17 cellular contexts compared by ENCODE assay signal in the genomic region with DNA sequence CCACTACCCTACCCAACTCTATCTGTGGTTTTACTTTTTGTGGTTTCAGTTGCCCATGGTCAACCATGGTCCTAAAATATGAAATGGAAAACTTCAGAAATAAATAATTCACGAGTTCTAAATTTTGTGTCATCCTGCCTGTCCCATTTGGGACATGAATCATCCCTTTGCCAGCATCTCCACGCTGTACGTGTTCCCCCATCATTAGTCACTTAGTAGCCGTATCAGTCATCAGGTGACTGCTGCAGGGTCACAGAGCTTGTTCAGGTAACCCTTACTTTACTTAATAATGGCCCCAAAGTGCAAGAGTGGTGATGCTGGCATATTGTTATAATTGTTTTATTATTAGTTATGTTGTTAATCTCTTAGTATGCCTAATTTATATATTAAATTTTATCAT.
"Had no signal": no experiment of that assay in that cellular context is flagged by ENCODE, and none has a peak within 500 bp of the region (broad histone marks: within the 10 kb centered on the region; RNA-seq: fewer than 3 reads in every experiment).

No MANE protein-coding gene starts in this region.

- H3K4me3 ChIP-seq: colonic mucosa, esophagus muscularis mucosa, hepatocyte, SJCRH30, upper lobe of left lung had no signal

- H3K4me3 Mint-ChIP-seq: activated naive CD4-positive, alpha-beta T cell treated with anti-CD3 and anti-CD28 coated beads, Interleukin-2, amount 10 ng/mL, durations not matched to agents 7 days and 5 days; activated T-helper 1 cell treated with anti-CD3 and anti-CD28 coated beads, Interleukin-12 subunit alpha, Interleukin-12 subunit beta, Interleukin-2, Interleukin-4 antibody, amounts not matched to agents 30 ng/mL and 10 ng/mL and 1 ng/mL, durations not matched to agents 14 hours and 24 hours and 36 hours; naive thymus-derived CD4-positive, alpha-beta T cell; stimulated activated naive CD8-positive, alpha-beta T cell treated with anti-CD3 and anti-CD28 coated beads, Interleukin-15, Interleukin-2, amounts not matched to agents 100 ng/mL and 50 ng/mL, for 24 hours; T-helper 17 cell; WTC11 had no signal

- ATAC-seq: left lobe of liver; naive thymus-derived CD4-positive, alpha-beta T cell; T-helper 17 cell; WTC11 had no signal

- H3K27me3 ChIP-seq: colonic mucosa, esophagus muscularis mucosa, hepatocyte, SJCRH30, upper lobe of left lung had no signal

- H3K9me3 Mint-ChIP-seq: activated naive CD4-positive, alpha-beta T cell treated with anti-CD3 and anti-CD28 coated beads, Interleukin-2, amount 10 ng/mL, durations not matched to agents 7 days and 5 days; activated T-helper 1 cell treated with anti-CD3 and anti-CD28 coated beads, Interleukin-12 subunit alpha, Interleukin-12 subunit beta, Interleukin-2, Interleukin-4 antibody, amounts not matched to agents 30 ng/mL and 10 ng/mL and 1 ng/mL, durations not matched to agents 14 hours and 24 hours and 36 hours; naive thymus-derived CD4-positive, alpha-beta T cell; stimulated activated naive CD8-positive, alpha-beta T cell treated with anti-CD3 and anti-CD28 coated beads, Interleukin-15, Interleukin-2, amounts not matched to agents 100 ng/mL and 50 ng/mL, for 24 hours; WTC11 had no signal

- DNase-seq: activated CD8-positive, alpha-beta memory T cell treated with anti-CD3 and anti-CD28 coated beads, Interleukin-2, amount 50 U/mL, for 48 hours; activated naive CD4-positive, alpha-beta T cell treated with anti-CD3 and anti-CD28 coated beads, Interleukin-2, amount 10 ng/mL, durations not matched to agents 7 days and 5 days; amniotic stem cell; central memory CD4-positive, alpha-beta T cell; colonic mucosa; naive thymus-derived CD4-positive, alpha-beta T cell; retina; stimulated activated CD4-positive, alpha-beta T cell treated with anti-CD3 and anti-CD28 coated beads, Interleukin-4, amount 100 ng/mL, for 24 hours; T-helper 17 cell; upper lobe of left lung had no signal

- H3K36me3 ChIP-seq: colonic mucosa, SJCRH30 had no signal

- H3K9me3 ChIP-seq: colonic mucosa, esophagus muscularis mucosa, SJCRH30, upper lobe of left lung had no signal

- H3K4me2 ChIP-seq: hepatocyte had no signal

- H2AFZ ChIP-seq: hepatocyte had no signal

- H3K79me2 ChIP-seq: hepatocyte had no signal

- H3K27ac Mint-ChIP-seq: activated naive CD4-positive, alpha-beta T cell treated with anti-CD3 and anti-CD28 coated beads, Interleukin-2, amount 10 ng/mL, durations not matched to agents 7 days and 5 days; activated T-helper 1 cell treated with anti-CD3 and anti-CD28 coated beads, Interleukin-12 subunit alpha, Interleukin-12 subunit beta, Interleukin-2, Interleukin-4 antibody, amounts not matched to agents 30 ng/mL and 10 ng/mL and 1 ng/mL, durations not matched to agents 14 hours and 24 hours and 36 hours; naive thymus-derived CD4-positive, alpha-beta T cell; stimulated activated naive CD8-positive, alpha-beta T cell treated with anti-CD3 and anti-CD28 coated beads, Interleukin-15, Interleukin-2, amounts not matched to agents 100 ng/mL and 50 ng/mL, for 24 hours; T-helper 17 cell; WTC11 had no signal

- H3K27ac ChIP-seq: colonic mucosa, esophagus muscularis mucosa, hepatocyte, SJCRH30, upper lobe of left lung had no signal

- H3K4me1 Mint-ChIP-seq: WTC11 had no signal

- H3K4me1 ChIP-seq: colonic mucosa, esophagus muscularis mucosa, SJCRH30, upper lobe of left lung had no signal

- H3K27me3 Mint-ChIP-seq: activated naive CD4-positive, alpha-beta T cell treated with anti-CD3 and anti-CD28 coated beads, Interleukin-2, amount 10 ng/mL, durations not matched to agents 7 days and 5 days; naive thymus-derived CD4-positive, alpha-beta T cell; stimulated activated naive CD8-positive, alpha-beta T cell treated with anti-CD3 and anti-CD28 coated beads, Interleukin-15, Interleukin-2, amounts not matched to agents 100 ng/mL and 50 ng/mL, for 24 hours; T-helper 17 cell had no signal
